18 cellular contexts compared by ENCODE assay signal in the genomic region with DNA sequence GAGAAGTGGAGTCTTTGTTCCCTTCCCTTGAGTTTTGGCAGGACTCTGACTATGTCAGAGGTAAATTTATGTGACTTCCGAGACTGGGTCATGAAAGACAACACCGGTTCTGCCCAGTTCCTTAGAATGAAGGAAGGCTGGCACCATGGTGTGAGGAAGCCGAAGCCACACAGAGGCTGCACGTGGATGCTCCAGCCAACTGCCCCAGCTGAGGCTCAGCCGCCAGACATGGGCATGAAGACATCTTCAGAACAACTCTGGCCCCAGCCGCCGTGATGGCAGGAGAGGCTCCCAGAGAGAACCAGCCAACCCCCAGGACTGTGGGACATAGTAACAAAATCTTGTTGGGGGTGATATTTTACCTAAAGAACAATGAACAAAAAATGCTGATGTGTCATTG.
DNase-seq lines count a peak whose midpoint lies in the region; FAIRE-seq and TF ChIP-seq lines count a peak whose summit lies in the region.
"Had no signal": no experiment of that assay in that cellular context is flagged by ENCODE, and none has a peak within 500 bp of the region (broad histone marks: within the 10 kb centered on the region; RNA-seq: fewer than 3 reads in every experiment).

No MANE protein-coding gene starts in this region.

- peak overlapping the region; percentile 68 for H3K27ac ChIP-seq in C4-2B
- no peak overlapping the region for H3K27ac ChIP-seq in coronary artery
- H3K27ac ChIP-seq in trophoblast cell (ENCODE audit: low read depth, low read length) = peak overlapping the region; percentile 53
- no peak overlapping the region for H3K27ac ChIP-seq in caudate nucleus (ENCODE audit: low read depth, low read length)

- H3K4ac ChIP-seq in trophoblast cell (ENCODE audit: low read depth, low read length) = no peak overlapping the region

- peak overlapping the region; percentile 60 for H3K14ac ChIP-seq in trophoblast cell (ENCODE audit: low read length)

- DNase-seq in coronary artery (ENCODE audit: low spot score) (peak; percentile 70), trophoblast cell (no peak), DMS53 (lab: John Stamatoyannopoulos, UW) (no peak), iPS-NIHi11 (ENCODE audit: low spot score) (no peak), GM12892 (ENCODE audit: insufficient read length) (no peak), caudate nucleus (lab: John Stamatoyannopoulos, UW) (no peak)
- DNase-seq: CD8-positive, alpha-beta memory T cell; DMS 273 treated with DMSO at 0.1 percent for 48 hours; DMS79; GOT3; HFFc6 had no signal

- peak overlapping the region; percentile 38 for H4K8ac ChIP-seq in trophoblast cell (ENCODE audit: low read depth, low read length)

- no peak overlapping the region for H2AFZ ChIP-seq in trophoblast cell (ENCODE audit: insufficient read depth, low read length, poor library complexity)

- TF ChIP-seq POLR2A in GM12892 (IDR thresholded peaks at IDR 0.05; ENCODE audit: low read depth, low read length) = no peak

- no peak for FAIRE-seq in GM12892 (lab: Jason Lieb, UNC)
- FAIRE-seq: A204.1, GM12878, HTR-8/SVneo, K562 had no signal

- H3K79me1 ChIP-seq in trophoblast cell (ENCODE audit: low read length) = peaks cover 36% of the 10 kb centered on the region

- no peak for TF ChIP-seq CTCF in C4-2B (conservative IDR thresholded peaks at IDR 0.05)
- no peak for TF ChIP-seq CTCF in coronary artery (IDR thresholded peaks at IDR 0.05)

- H3K36me3 ChIP-seq in trophoblast cell (ENCODE audit: control insufficient read depth in 1 of 2, insufficient read depth in 2 of 2, low read length in 2 of 2) = no peaks in the 10 kb centered on the region
- H3K36me3 ChIP-seq: HAP-1 had no signal

- WGBS in trophoblast cell (ENCODE audit: extremely low coverage, insufficient coverage, insufficient read length) = no CpG with 5 or more reads among the region's 7 CpGs

- TF ChIP-seq RAD21 in Ishikawa (IDR thresholded peaks at IDR 0.05; ENCODE audit: low read depth) = no peak

- H2AK5ac ChIP-seq in trophoblast cell (ENCODE audit: low read length) = peak overlapping the region; percentile 92

- H2BK12ac ChIP-seq in trophoblast cell (ENCODE audit: low read length) = peak overlapping the region; percentile 75

- TF ChIP-seq EP300 in Ishikawa (IDR thresholded peaks at IDR 0.05; ENCODE audit: borderline replicate concordance) = peak; percentile 47; the same call in 1 of the 2 replicates

- H4K91ac ChIP-seq in trophoblast cell (ENCODE audit: low read depth, low read length) = peak overlapping the region; percentile 90

- no peak overlapping the region for H3K23ac ChIP-seq in trophoblast cell (ENCODE audit: low read length)

- no peaks in the 10 kb centered on the region for H3K79me2 ChIP-seq in trophoblast cell (ENCODE audit: control insufficient read depth, insufficient read depth, low read length, poor library complexity)

- H3K4me2 ChIP-seq in trophoblast cell (ENCODE audit: low read length) = no peak overlapping the region

- H4K12ac ChIP-seq in trophoblast cell (ENCODE audit: low read depth, low read length) = no peak overlapping the region

- H2BK5ac ChIP-seq in trophoblast cell (ENCODE audit: low read depth, low read length, poor library complexity) = peak overlapping the region; percentile 76

- peak overlapping the region; percentile 34 for H3K18ac ChIP-seq in trophoblast cell (ENCODE audit: low read length)

- peak overlapping the region; percentile 82 for H2BK120ac ChIP-seq in trophoblast cell (ENCODE audit: insufficient read depth, low read length, poor library complexity)

- H3K9ac ChIP-seq in trophoblast cell (ENCODE audit: low read length) = no peak overlapping the region

- no peak overlapping the region for H3K4me3 ChIP-seq in coronary artery
- no peak overlapping the region for H3K4me3 ChIP-seq in trophoblast cell (ENCODE audit: low read depth, low read length)
- H3K4me3 ChIP-seq: GM12878, HAP-1, K562 had no signal

- peaks cover 2% of the 10 kb centered on the region for H3K9me3 ChIP-seq in trophoblast cell (ENCODE audit: insufficient read depth, low read depth, low read length)
- H3K9me3 ChIP-seq: HAP-1 had no signal

- no peaks in the 10 kb centered on the region for H3K27me3 ChIP-seq in trophoblast cell (ENCODE audit: insufficient read depth, low read length)

- H3K4me1 ChIP-seq in trophoblast cell (ENCODE audit: control insufficient read depth in 1 of 2, insufficient read depth in 2 of 2, low read length in 2 of 2) = peaks cover 42 to 45% of the 10 kb centered on the region in 2 experiments
- H3K4me1 ChIP-seq: HAP-1 had no signal

TF ChIP-seq in Ishikawa, 13 proteins besides CTCF, POLR2A, EP300 and RAD21:
- peak; percentile 61; the same call in 1 of the 2 replicates for TF ChIP-seq YY1 (IDR thresholded peaks at IDR 0.05; ENCODE audit: low read depth)
- TF ChIP-seq TEAD4 (IDR thresholded peaks at IDR 0.05) = peak; percentile 21; the same call in 1 of the 2 replicates
- TF ChIP-seq, protein P1, sequence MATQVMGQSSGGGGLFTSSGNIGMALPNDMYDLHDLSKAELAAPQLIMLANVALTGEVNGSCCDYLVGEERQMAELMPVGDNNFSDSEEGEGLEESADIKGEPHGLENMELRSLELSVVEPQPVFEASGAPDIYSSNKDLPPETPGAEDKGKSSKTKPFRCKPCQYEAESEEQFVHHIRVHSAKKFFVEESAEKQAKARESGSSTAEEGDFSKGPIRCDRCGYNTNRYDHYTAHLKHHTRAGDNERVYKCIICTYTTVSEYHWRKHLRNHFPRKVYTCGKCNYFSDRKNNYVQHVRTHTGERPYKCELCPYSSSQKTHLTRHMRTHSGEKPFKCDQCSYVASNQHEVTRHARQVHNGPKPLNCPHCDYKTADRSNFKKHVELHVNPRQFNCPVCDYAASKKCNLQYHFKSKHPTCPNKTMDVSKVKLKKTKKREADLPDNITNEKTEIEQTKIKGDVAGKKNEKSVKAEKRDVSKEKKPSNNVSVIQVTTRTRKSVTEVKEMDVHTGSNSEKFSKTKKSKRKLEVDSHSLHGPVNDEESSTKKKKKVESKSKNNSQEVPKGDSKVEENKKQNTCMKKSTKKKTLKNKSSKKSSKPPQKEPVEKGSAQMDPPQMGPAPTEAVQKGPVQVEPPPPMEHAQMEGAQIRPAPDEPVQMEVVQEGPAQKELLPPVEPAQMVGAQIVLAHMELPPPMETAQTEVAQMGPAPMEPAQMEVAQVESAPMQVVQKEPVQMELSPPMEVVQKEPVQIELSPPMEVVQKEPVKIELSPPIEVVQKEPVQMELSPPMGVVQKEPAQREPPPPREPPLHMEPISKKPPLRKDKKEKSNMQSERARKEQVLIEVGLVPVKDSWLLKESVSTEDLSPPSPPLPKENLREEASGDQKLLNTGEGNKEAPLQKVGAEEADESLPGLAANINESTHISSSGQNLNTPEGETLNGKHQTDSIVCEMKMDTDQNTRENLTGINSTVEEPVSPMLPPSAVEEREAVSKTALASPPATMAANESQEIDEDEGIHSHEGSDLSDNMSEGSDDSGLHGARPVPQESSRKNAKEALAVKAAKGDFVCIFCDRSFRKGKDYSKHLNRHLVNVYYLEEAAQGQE (IDR thresholded peaks at IDR 0.05; ENCODE audit: low read depth) = no peak
- TF ChIP-seq, protein P2, sequence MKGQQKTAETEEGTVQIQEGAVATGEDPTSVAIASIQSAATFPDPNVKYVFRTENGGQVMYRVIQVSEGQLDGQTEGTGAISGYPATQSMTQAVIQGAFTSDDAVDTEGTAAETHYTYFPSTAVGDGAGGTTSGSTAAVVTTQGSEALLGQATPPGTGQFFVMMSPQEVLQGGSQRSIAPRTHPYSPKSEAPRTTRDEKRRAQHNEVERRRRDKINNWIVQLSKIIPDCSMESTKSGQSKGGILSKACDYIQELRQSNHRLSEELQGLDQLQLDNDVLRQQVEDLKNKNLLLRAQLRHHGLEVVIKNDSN (IDR thresholded peaks at IDR 0.05) = no peak
- TF ChIP-seq TCF12 (IDR thresholded peaks at IDR 0.05; ENCODE audit: low read depth) = peak; percentile 44; the same call in 1 of the 2 replicates
- TF ChIP-seq FOXM1 (IDR thresholded peaks at IDR 0.05; ENCODE audit: borderline replicate concordance, low read depth) = 0 out of 2 replicates have a peak, but pooled peaks have one; percentile 39
- no peak for TF ChIP-seq CREB1 (IDR thresholded peaks at IDR 0.05; ENCODE audit: low read depth)
- no peak for TF ChIP-seq ZBTB7A (IDR thresholded peaks at IDR 0.05; ENCODE audit: low read depth)
- TF ChIP-seq TAF1 (IDR thresholded peaks at IDR 0.05; ENCODE audit: low read depth) = no peak
- no peak for TF ChIP-seq CEBPB (IDR thresholded peaks at IDR 0.05)
- TF ChIP-seq, protein P3, sequence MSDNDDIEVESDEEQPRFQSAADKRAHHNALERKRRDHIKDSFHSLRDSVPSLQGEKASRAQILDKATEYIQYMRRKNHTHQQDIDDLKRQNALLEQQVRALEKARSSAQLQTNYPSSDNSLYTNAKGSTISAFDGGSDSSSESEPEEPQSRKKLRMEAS (IDR thresholded peaks at IDR 0.05) = peak; percentile 92
- TF ChIP-seq NFIC (IDR thresholded peaks at IDR 0.05) = no peak
- no peak for TF ChIP-seq EGR1 (IDR thresholded peaks at IDR 0.05)

Comparison
In these comparisons a context has a peak if more than half of its experiments do, and no peak if none do; other contexts are left out.
1. H3K27ac ChIP-seq: peak in C4-2B (single experiment) and trophoblast cell (single experiment); none in coronary artery (0 of 2) and caudate nucleus (single experiment).